2 cellular contexts compared by ENCODE assay signal in the genomic region with DNA sequence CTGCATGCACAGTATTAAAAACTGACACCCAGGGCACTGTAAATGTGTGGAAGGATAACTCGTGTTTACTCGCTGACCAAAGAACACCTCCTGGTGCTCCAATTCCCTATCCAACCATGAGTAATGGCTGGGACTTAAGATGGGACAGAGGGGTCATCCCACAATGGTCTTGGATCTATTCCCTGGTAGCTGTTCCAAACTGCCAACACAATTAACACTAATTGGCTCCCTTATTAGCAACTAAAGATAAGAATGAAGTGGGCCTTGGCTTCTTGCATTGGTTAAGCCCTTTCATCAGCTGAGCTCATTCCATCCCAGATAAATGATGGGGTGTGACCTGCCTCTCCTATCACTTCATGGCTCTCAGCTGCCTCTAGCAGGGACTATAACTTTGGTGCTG.
TF ChIP-seq lines count a peak whose summit lies in the region.

No MANE protein-coding gene starts in this region.

TF ChIP-seq in A549, 52 proteins besides CTCF, POLR2A, EP300 and RAD21 (continued from another document):
- TF ChIP-seq, protein P1, sequence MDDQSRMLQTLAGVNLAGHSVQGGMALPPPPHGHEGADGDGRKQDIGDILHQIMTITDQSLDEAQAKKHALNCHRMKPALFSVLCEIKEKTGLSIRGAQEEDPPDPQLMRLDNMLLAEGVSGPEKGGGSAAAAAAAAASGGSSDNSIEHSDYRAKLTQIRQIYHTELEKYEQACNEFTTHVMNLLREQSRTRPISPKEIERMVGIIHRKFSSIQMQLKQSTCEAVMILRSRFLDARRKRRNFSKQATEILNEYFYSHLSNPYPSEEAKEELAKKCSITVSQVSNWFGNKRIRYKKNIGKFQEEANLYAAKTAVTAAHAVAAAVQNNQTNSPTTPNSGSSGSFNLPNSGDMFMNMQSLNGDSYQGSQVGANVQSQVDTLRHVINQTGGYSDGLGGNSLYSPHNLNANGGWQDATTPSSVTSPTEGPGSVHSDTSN (IDR thresholded peaks at IDR 0.05), result no peak
- TF ChIP-seq, protein P2, sequence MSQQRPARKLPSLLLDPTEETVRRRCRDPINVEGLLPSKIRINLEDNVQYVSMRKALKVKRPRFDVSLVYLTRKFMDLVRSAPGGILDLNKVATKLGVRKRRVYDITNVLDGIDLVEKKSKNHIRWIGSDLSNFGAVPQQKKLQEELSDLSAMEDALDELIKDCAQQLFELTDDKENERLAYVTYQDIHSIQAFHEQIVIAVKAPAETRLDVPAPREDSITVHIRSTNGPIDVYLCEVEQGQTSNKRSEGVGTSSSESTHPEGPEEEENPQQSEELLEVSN (IDR thresholded peaks at IDR 0.05; ENCODE audit: borderline replicate concordance, low read depth), result no peak
- TF ChIP-seq CEBPB (IDR thresholded peaks at IDR 0.05) (no peak), RFX5 (IDR thresholded peaks at IDR 0.05) (no peak)

TF ChIP-seq in SK-N-SH treated with all-trans-retinoic acid at 6 μM for 48 hours, 23 proteins besides CTCF, POLR2A, EP300 and RAD21 (continued from another document):
- TF ChIP-seq ARNTL (CRISPR knock-in tag; IDR thresholded peaks at IDR 0.05; ENCODE audit: borderline replicate concordance, low read depth) (no peak), ESRRG (CRISPR knock-in tag; IDR thresholded peaks at IDR 0.05) (no peak), GLIS3 (CRISPR knock-in tag; IDR thresholded peaks at IDR 0.05) (no peak), TOX (CRISPR knock-in tag; IDR thresholded peaks at IDR 0.05; ENCODE audit: borderline replicate concordance) (no peak), ZNF565 (CRISPR knock-in tag; conservative IDR thresholded peaks at IDR 0.05; ENCODE audit: low read depth) (no peak), OSR1 (CRISPR knock-in tag; IDR thresholded peaks at IDR 0.05) (no peak)
- TF ChIP-seq, protein P3, sequence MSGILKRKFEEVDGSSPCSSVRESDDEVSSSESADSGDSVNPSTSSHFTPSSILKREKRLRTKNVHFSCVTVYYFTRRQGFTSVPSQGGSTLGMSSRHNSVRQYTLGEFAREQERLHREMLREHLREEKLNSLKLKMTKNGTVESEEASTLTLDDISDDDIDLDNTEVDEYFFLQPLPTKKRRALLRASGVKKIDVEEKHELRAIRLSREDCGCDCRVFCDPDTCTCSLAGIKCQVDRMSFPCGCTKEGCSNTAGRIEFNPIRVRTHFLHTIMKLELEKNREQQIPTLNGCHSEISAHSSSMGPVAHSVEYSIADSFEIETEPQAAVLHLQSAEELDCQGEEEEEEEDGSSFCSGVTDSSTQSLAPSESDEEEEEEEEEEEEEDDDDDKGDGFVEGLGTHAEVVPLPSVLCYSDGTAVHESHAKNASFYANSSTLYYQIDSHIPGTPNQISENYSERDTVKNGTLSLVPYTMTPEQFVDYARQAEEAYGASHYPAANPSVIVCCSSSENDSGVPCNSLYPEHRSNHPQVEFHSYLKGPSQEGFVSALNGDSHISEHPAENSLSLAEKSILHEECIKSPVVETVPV (CRISPR knock-in tag; IDR thresholded peaks at IDR 0.05), result no peak
